In the genomic region with DNA sequence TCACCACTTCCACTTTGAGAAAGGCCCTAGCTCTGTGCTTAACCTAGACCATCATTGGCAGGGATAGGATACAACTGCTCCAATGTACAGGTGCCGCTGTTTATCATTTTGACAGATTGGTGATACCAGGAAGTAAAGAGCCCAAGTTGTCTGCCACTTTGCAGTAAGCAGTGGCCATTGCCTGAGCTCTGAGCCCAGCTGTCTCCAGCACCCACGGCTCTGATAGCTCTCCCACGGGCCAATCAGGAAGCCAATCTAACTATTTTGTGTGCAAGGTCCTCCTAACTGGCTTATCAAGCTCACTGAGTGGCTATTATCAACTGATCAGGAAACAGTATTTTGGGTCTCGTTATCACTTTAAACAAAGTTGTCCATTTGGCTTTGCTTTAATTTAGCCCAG, we compare ENCODE assay signal across 25 cellular contexts.
"Had no signal": no experiment of that assay in that cellular context is flagged by ENCODE, and none has a peak within 500 bp of the region (broad histone marks: within the 10 kb centered on the region; RNA-seq: fewer than 3 reads in every experiment).

No MANE protein-coding gene starts in this region.

- H3K9me3 ChIP-seq: breast epithelium, heart left ventricle, psoas muscle, vagina had no signal

- H3K27me3 Mint-ChIP-seq: activated CD8-positive, alpha-beta T cell treated with anti-CD3 and anti-CD28 coated beads for 36 hours; stimulated activated naive CD8-positive, alpha-beta T cell treated with anti-CD3 and anti-CD28 coated beads, Interleukin-15, Interleukin-2, amounts not matched to agents 100 ng/mL and 50 ng/mL, for 24 hours had no signal

- H3K9ac ChIP-seq: neural progenitor cell, parathyroid adenoma had no signal

- H3K4me2 ChIP-seq: neural progenitor cell had no signal

- H3K4me1 Mint-ChIP-seq: immature natural killer cell, natural killer cell had no signal

- FAIRE-seq: kidney had no signal

- H3K4me3 ChIP-seq: breast epithelium, heart left ventricle, neural progenitor cell, psoas muscle, vagina had no signal

- H2AFZ ChIP-seq: neural progenitor cell, parathyroid adenoma had no signal

- H3K27ac ChIP-seq: breast epithelium, heart left ventricle, neural progenitor cell, parathyroid adenoma, psoas muscle, vagina had no signal

- H3K36me3 ChIP-seq: breast epithelium, heart left ventricle, neural progenitor cell, vagina had no signal

- H3K36me3 Mint-ChIP-seq: activated naive CD4-positive, alpha-beta T cell treated with anti-CD3 and anti-CD28 coated beads, Interleukin-2, amount 50 U/mL, for 72 hours; immature natural killer cell; natural killer cell; neural progenitor cell; type B pancreatic cell had no signal

- DNase-seq: activated CD4-positive, alpha-beta T cell treated with anti-CD3 and anti-CD28 coated beads for 1 hour; activated CD4-positive, alpha-beta T cell treated with anti-CD3 and anti-CD28 coated beads, Interleukin-2, amount 50 U/mL, for 1 hour; activated CD8-positive, alpha-beta T cell treated with anti-CD3 and anti-CD28 coated beads for 36 hours; activated naive CD4-positive, alpha-beta T cell; activated T-cell treated with anti-CD3 and anti-CD28 coated beads, Interleukin-2, amount 50 U/mL, for 4 hours; central memory CD4-positive, alpha-beta T cell; foreskin fibroblast; heart left ventricle; hypothalamus; immature natural killer cell; kidney; left colon; midbrain; natural killer cell; occipital lobe; psoas muscle; stimulated activated CD4-positive, alpha-beta T cell treated with anti-CD3 and anti-CD28 coated beads, Interleukin-4, amount 100 ng/mL, for 1 hour had no signal

- ATAC-seq: activated CD8-positive, alpha-beta T cell treated with anti-CD3 and anti-CD28 coated beads for 36 hours; activated naive CD4-positive, alpha-beta T cell treated with anti-CD3 and anti-CD28 coated beads, Interleukin-2, amount 50 U/mL, for 72 hours; activated T-cell treated with anti-CD3 and anti-CD28 coated beads, Interleukin-2, amount 50 U/mL, for 4 hours; esophagus mucosa; heart left ventricle; left colon; natural killer cell; psoas muscle had no signal

- H3K4me1 ChIP-seq: breast epithelium, heart left ventricle, parathyroid adenoma, psoas muscle, vagina had no signal

- H3K79me2 ChIP-seq: parathyroid adenoma had no signal

- H3K4me3 Mint-ChIP-seq: activated CD8-positive, alpha-beta T cell treated with anti-CD3 and anti-CD28 coated beads for 36 hours; activated T-cell treated with anti-CD3 and anti-CD28 coated beads, Interleukin-2, amount 50 U/mL, for 4 hours; immature natural killer cell; natural killer cell; neural progenitor cell; stimulated activated naive CD8-positive, alpha-beta T cell treated with anti-CD3 and anti-CD28 coated beads, Interleukin-15, Interleukin-2, amounts not matched to agents 100 ng/mL and 50 ng/mL, for 24 hours; type B pancreatic cell had no signal

- H3K9me3 Mint-ChIP-seq: activated CD8-positive, alpha-beta T cell treated with anti-CD3 and anti-CD28 coated beads for 36 hours; activated naive CD4-positive, alpha-beta T cell treated with anti-CD3 and anti-CD28 coated beads, Interleukin-2, amount 50 U/mL, for 72 hours; activated T-cell treated with anti-CD3 and anti-CD28 coated beads, Interleukin-2, amount 50 U/mL, for 4 hours; natural killer cell; neural progenitor cell; stimulated activated naive CD8-positive, alpha-beta T cell treated with anti-CD3 and anti-CD28 coated beads, Interleukin-15, Interleukin-2, amounts not matched to agents 100 ng/mL and 50 ng/mL, for 24 hours; type B pancreatic cell had no signal

- H3K27ac Mint-ChIP-seq: activated CD8-positive, alpha-beta T cell treated with anti-CD3 and anti-CD28 coated beads for 36 hours; activated naive CD4-positive, alpha-beta T cell treated with anti-CD3 and anti-CD28 coated beads, Interleukin-2, amount 50 U/mL, for 72 hours; immature natural killer cell; natural killer cell; neural progenitor cell; stimulated activated naive CD8-positive, alpha-beta T cell treated with anti-CD3 and anti-CD28 coated beads, Interleukin-15, Interleukin-2, amounts not matched to agents 100 ng/mL and 50 ng/mL, for 24 hours; type B pancreatic cell had no signal

- H3K27me3 ChIP-seq: breast epithelium, heart left ventricle, neural progenitor cell, vagina had no signal
